Comparison of ENCODE assay signal across 16 cellular contexts in genomic region chr22:47033648-47034000, GRCh38.
"Had no signal": no experiment of that assay in that cellular context is flagged by ENCODE, and none has a peak within 500 bp of the region (broad histone marks: within the 10 kb centered on the region; RNA-seq: fewer than 3 reads in every experiment).

No MANE protein-coding gene starts in this region.

- H3K4me1 Mint-ChIP-seq: activated naive CD8-positive, alpha-beta T cell treated with anti-CD3 and anti-CD28 coated beads for 36 hours had no signal

- H3K27me3 ChIP-seq: cardiac muscle cell, colonic mucosa, heart left ventricle, neutrophil, right atrium auricular region had no signal

- DNase-seq: activated CD4-positive, alpha-beta T cell treated with anti-CD3 and anti-CD28 coated beads, Interleukin-2, amount 50 U/mL, for 4 hours; activated CD4-positive, CD25-positive, alpha-beta regulatory T cell treated with anti-CD3 and anti-CD28 coated beads, Interleukin-2, amount 50 U/mL, for 72 hours; activated gamma-delta T cell treated with Interleukin-2 at 50 U/mL for 16 hours; activated naive CD8-positive, alpha-beta T cell treated with anti-CD3 and anti-CD28 coated beads for 36 hours; activated T-cell treated with anti-CD3 and anti-CD28 coated beads, Interleukin-2, amount 50 U/mL, for 48 hours; anterior cingulate cortex; kidney glomerular epithelial cell; naive thymus-derived CD4-positive, alpha-beta T cell; trophoblast cell had no signal

- H3K36me3 Mint-ChIP-seq: activated naive CD8-positive, alpha-beta T cell treated with anti-CD3 and anti-CD28 coated beads for 36 hours had no signal

- H3K27ac ChIP-seq: cardiac muscle cell, heart left ventricle, neutrophil, right atrium auricular region had no signal

- H3K36me3 ChIP-seq: cardiac muscle cell, colonic mucosa had no signal

- ATAC-seq: heart left ventricle; naive thymus-derived CD4-positive, alpha-beta T cell; stimulated activated memory B cell treated with anti-CD40 and anti-IgM and Interleukin-4, amounts not matched to agents 10 μg/mL and 1 μg/mL and 100 μg/mL, for 72 hours had no signal

- H3K27ac Mint-ChIP-seq: activated naive CD8-positive, alpha-beta T cell treated with anti-CD3 and anti-CD28 coated beads for 36 hours; stimulated activated memory B cell treated with anti-CD40 and anti-IgM and Interleukin-4, amounts not matched to agents 10 μg/mL and 1 μg/mL and 100 μg/mL, for 72 hours had no signal

- H3K27me3 Mint-ChIP-seq: activated naive CD8-positive, alpha-beta T cell treated with anti-CD3 and anti-CD28 coated beads for 36 hours; naive thymus-derived CD4-positive, alpha-beta T cell; stimulated activated memory B cell treated with anti-CD40 and anti-IgM and Interleukin-4, amounts not matched to agents 10 μg/mL and 1 μg/mL and 100 μg/mL, for 72 hours had no signal

- H3K4me1 ChIP-seq: heart left ventricle, right atrium auricular region had no signal

- H3K4me3 Mint-ChIP-seq: activated naive CD8-positive, alpha-beta T cell treated with anti-CD3 and anti-CD28 coated beads for 36 hours; naive thymus-derived CD4-positive, alpha-beta T cell; stimulated activated memory B cell treated with anti-CD40 and anti-IgM and Interleukin-4, amounts not matched to agents 10 μg/mL and 1 μg/mL and 100 μg/mL, for 72 hours had no signal

- H3K4me2 ChIP-seq: smooth muscle cell had no signal

- H3K4me3 ChIP-seq: cardiac muscle cell, colonic mucosa, heart left ventricle, right atrium auricular region, smooth muscle cell had no signal

- H3K9me3 Mint-ChIP-seq: activated naive CD8-positive, alpha-beta T cell treated with anti-CD3 and anti-CD28 coated beads for 36 hours; naive thymus-derived CD4-positive, alpha-beta T cell; stimulated activated memory B cell treated with anti-CD40 and anti-IgM and Interleukin-4, amounts not matched to agents 10 μg/mL and 1 μg/mL and 100 μg/mL, for 72 hours had no signal

- H3K9me3 ChIP-seq: colonic mucosa, heart left ventricle, neutrophil, right atrium auricular region had no signal
